In the genomic region with DNA sequence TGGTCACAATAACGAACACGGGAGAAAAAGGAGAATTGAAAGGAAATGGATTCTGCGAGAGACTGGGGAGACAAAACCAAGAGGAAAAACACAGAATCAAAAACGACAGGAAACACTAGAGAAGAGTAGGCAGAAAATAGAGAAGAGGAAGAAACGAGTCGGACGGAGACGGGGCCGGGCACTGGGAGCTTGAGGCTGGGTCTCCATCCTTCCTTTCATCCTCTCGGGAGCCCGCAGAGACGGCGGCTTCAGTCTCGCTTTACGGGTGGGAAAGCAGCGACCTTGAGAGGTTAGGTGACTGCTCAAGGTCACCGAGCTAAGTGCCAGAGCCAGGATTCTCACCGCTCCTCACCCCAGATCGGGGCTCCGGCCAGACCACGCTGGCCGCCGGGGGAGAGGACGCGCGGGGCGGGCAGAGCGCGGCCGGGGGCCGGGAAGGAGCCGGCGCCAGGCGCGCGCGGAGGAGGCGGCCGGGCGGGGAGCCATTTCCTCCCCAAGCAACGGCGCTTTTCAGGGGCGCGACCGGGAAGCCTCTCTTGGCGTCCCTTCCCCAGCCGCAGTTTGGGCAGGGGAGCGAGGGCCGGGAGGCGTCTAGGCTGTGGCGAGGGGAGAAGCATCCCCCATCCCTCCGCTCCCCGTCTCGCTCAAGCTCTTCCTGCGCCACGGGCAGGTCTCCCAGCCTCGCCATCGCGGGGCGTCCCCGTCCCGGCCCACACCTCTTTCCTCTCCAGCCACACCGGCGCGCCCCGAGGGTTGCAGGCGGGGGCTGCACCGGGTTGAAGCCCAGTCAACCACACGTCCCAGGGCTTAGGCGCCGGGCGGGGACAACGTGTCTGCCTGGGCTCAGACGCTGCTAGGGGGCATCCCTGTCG, we compare ENCODE assay signal across 8 cellular contexts. TPM values are rescaled to one million over a fixed set of nuclear protein-coding genes. Genes with fewer than 3 reads are reported as not detected.
DNase-seq lines count a peak whose midpoint lies in the region; ATAC-seq and TF ChIP-seq lines count a peak whose summit lies in the region.

No MANE protein-coding gene starts in this region.

- H3K27ac ChIP-seq in effector memory CD4-positive, alpha-beta T cell (ENCODE audit: insufficient read depth, low read length, poor library complexity, severe bottlenecking), result no peak overlapping the region

- no peaks in the 10 kb centered on the region for H3K9me2 ChIP-seq in Loucy (replicated peaks; ENCODE audit: low read depth, low read length)

- no peaks in the 10 kb centered on the region for H4K20me1 ChIP-seq in Loucy (ENCODE audit: insufficient read depth, low read length, poor library complexity, severe bottlenecking)

- H3K36me3 ChIP-seq in GM06990 (ENCODE audit: control insufficient read depth, insufficient read depth, low read length) (no peaks in the 10 kb centered on the region), Loucy (ENCODE audit: insufficient read depth, low read length) (no peaks in the 10 kb centered on the region)
- H3K36me3 ChIP-seq in effector memory CD4-positive, alpha-beta T cell (ENCODE audit: control insufficient read depth, insufficient read depth, low read length), result no peaks in the 10 kb centered on the region

- peaks cover 9% of the 10 kb centered on the region for H3K4me1 Mint-ChIP-seq in activated CD4-positive, alpha-beta T cell treated with anti-CD3 and anti-CD28 coated beads, Interleukin-2, amount 10 ng/mL, durations not matched to agents 7 days and 5 days
- peaks cover 8 to 15% of the 10 kb centered on the region in 2 donors for H3K4me1 Mint-ChIP-seq in stimulated activated naive B cell treated with anti-CD40 and anti-IgM and Interleukin-4, amounts not matched to agents 10 μg/mL and 1 μg/mL and 100 μg/mL, for 72 hours

- POLR2A ChIA-PET in activated CD4-positive, alpha-beta T cell treated with anti-CD3 and anti-CD28 coated beads, Interleukin-2, amount 10 ng/mL, durations not matched to agents 7 days and 5 days (lab: Charles Lee), result no interaction called here

- H3K9me3 ChIP-seq in Loucy (ENCODE audit: insufficient read depth, low read depth, low read length), result no peaks in the 10 kb centered on the region
- H3K9me3 ChIP-seq in effector memory CD4-positive, alpha-beta T cell (ENCODE audit: control insufficient read depth, low read length), result no peaks in the 10 kb centered on the region

- ATAC-seq in GM21723 (IDR thresholded peaks at IDR 0.05; ENCODE audit: unreplicated experiment) (peak; percentile 77), HG03520 (IDR thresholded peaks at IDR 0.05; ENCODE audit: unreplicated experiment) (no peak)
- peak; percentile 84 to 90 for ATAC-seq in stimulated activated naive B cell treated with anti-CD40 and anti-IgM and Interleukin-4, amounts not matched to agents 10 μg/mL and 1 μg/mL and 100 μg/mL, for 72 hours (replicated peaks)

- peak overlapping the region; percentile 74 for H3K4me2 ChIP-seq in Loucy (ENCODE audit: low read depth, low read length, poor library complexity, severe bottlenecking)

- CTCF ChIA-PET in activated CD4-positive, alpha-beta T cell treated with anti-CD3 and anti-CD28 coated beads, Interleukin-2, amount 10 ng/mL, durations not matched to agents 7 days and 5 days (lab: Charles Lee), result interaction anchor here (0.7 to 0.9 kb wide), 2 partner anchors 8 to 21 kb away, joined by 3 read pairs; no protein-coding TSS in a partner anchor

- no peaks in the 10 kb centered on the region for H3F3A ChIP-seq in Loucy (ENCODE audit: low read depth)

- H3K27ac Mint-ChIP-seq in activated CD4-positive, alpha-beta T cell treated with anti-CD3 and anti-CD28 coated beads, Interleukin-2, amount 10 ng/mL, durations not matched to agents 7 days and 5 days, result peak overlapping the region; percentile 0
- H3K27ac Mint-ChIP-seq in stimulated activated naive B cell treated with anti-CD40 and anti-IgM and Interleukin-4, amounts not matched to agents 10 μg/mL and 1 μg/mL and 100 μg/mL, for 72 hours, result peak overlapping the region; percentile 85

- H3K4me3 ChIP-seq in GM06990 (replicated peaks; ENCODE audit: low read depth, low read length) (peak overlapping the region; percentile 66), Loucy (ENCODE audit: low read length, poor library complexity, severe bottlenecking) (peak overlapping the region; percentile 69)
- H3K4me3 ChIP-seq in effector memory CD4-positive, alpha-beta T cell (ENCODE audit: insufficient read depth, low read depth, low read length, poor library complexity, severe bottlenecking), result peak overlapping the region; percentile 59

- no peak for TF ChIP-seq CTCF in GM06990 (IDR thresholded peaks at IDR 0.05; ENCODE audit: insufficient read depth, low read length, poor library complexity, severe bottlenecking)
- no peak for TF ChIP-seq CTCF in Loucy (conservative IDR thresholded peaks at IDR 0.05; ENCODE audit: low read length)

- H3K79me2 ChIP-seq in Loucy (ENCODE audit: insufficient read depth, low read length), result no peaks in the 10 kb centered on the region

- H3K4me3 Mint-ChIP-seq in activated CD4-positive, alpha-beta T cell treated with anti-CD3 and anti-CD28 coated beads, Interleukin-2, amount 10 ng/mL, durations not matched to agents 7 days and 5 days, result peak overlapping the region; percentile 72
- peak overlapping the region; percentile 89 to 92 for H3K4me3 Mint-ChIP-seq in stimulated activated naive B cell treated with anti-CD40 and anti-IgM and Interleukin-4, amounts not matched to agents 10 μg/mL and 1 μg/mL and 100 μg/mL, for 72 hours

- H2AFZ ChIP-seq in Loucy (ENCODE audit: low read length), result peak overlapping the region; percentile 92

- H3K9ac ChIP-seq in Loucy (ENCODE audit: low read depth, low read length, poor library complexity, severe bottlenecking), result no peak overlapping the region

- H3K36me3 Mint-ChIP-seq in activated CD4-positive, alpha-beta T cell treated with anti-CD3 and anti-CD28 coated beads, Interleukin-2, amount 10 ng/mL, durations not matched to agents 7 days and 5 days (ENCODE audit: low read depth), result no peaks in the 10 kb centered on the region
- H3K36me3 Mint-ChIP-seq in stimulated activated naive B cell treated with anti-CD40 and anti-IgM and Interleukin-4, amounts not matched to agents 10 μg/mL and 1 μg/mL and 100 μg/mL, for 72 hours, result no peaks in the 10 kb centered on the region

- no peaks in the 10 kb centered on the region for H3K4me1 ChIP-seq in Loucy (ENCODE audit: insufficient read depth, low read length, poor library complexity, severe bottlenecking)
- H3K4me1 ChIP-seq in effector memory CD4-positive, alpha-beta T cell (ENCODE audit: control insufficient read depth, insufficient read depth, low read length, poor library complexity, severe bottlenecking), result peaks cover 6% of the 10 kb centered on the region

- H3K27me3 ChIP-seq in GM06990 (replicated peaks; ENCODE audit: control insufficient read depth, insufficient read depth, low read length) (no peaks in the 10 kb centered on the region; the same call in none of the 2 replicates), Loucy (ENCODE audit: insufficient read depth, low read length, poor library complexity, severe bottlenecking) (no peaks in the 10 kb centered on the region)
- peaks cover 26% of the 10 kb centered on the region for H3K27me3 ChIP-seq in effector memory CD4-positive, alpha-beta T cell (replicated peaks; ENCODE audit: control insufficient read depth, insufficient read depth, low read length, poor library complexity, severe bottlenecking)

- no peaks in the 10 kb centered on the region for H3K9me3 Mint-ChIP-seq in activated CD4-positive, alpha-beta T cell treated with anti-CD3 and anti-CD28 coated beads, Interleukin-2, amount 10 ng/mL, durations not matched to agents 7 days and 5 days
- no peaks in the 10 kb centered on the region for H3K9me3 Mint-ChIP-seq in stimulated activated naive B cell treated with anti-CD40 and anti-IgM and Interleukin-4, amounts not matched to agents 10 μg/mL and 1 μg/mL and 100 μg/mL, for 72 hours

- peaks cover 72% of the 10 kb centered on the region for H3K27me3 Mint-ChIP-seq in activated CD4-positive, alpha-beta T cell treated with anti-CD3 and anti-CD28 coated beads, Interleukin-2, amount 10 ng/mL, durations not matched to agents 7 days and 5 days
- H3K27me3 Mint-ChIP-seq in stimulated activated naive B cell treated with anti-CD40 and anti-IgM and Interleukin-4, amounts not matched to agents 10 μg/mL and 1 μg/mL and 100 μg/mL, for 72 hours, result peaks cover 26 to 39% of the 10 kb centered on the region in 2 donors

- DNase-seq in GM06990 (ENCODE audit: extremely low read depth, insufficient read length), result peak; percentile 45
- DNase-seq in activated CD4-positive, alpha-beta T cell treated with anti-CD3 and anti-CD28 coated beads, Interleukin-2, amount 10 ng/mL, durations not matched to agents 7 days and 5 days, result peak; percentile 18
- no peak for DNase-seq in effector memory CD4-positive, alpha-beta T cell
- DNase-seq in medulla oblongata (ENCODE audit: extremely low spot score), result peak; percentile 34
- peak; percentile 32 for DNase-seq in stimulated activated naive B cell treated with anti-CD40 and anti-IgM and Interleukin-4, amounts not matched to agents 10 μg/mL and 1 μg/mL and 100 μg/mL, for 72 hours

RNA-seq across cellular contexts. Expression of a gene that starts 24.0 kb away (rescaled TPM):
- total RNA-seq in activated CD4-positive, alpha-beta T cell treated with anti-CD3 and anti-CD28 coated beads, Interleukin-2, amount 10 ng/mL, durations not matched to agents 7 days and 5 days, result 10 to 100 TPM; 29.1 to 35.2 TPM

Comparison
In these comparisons a context has a peak if more than half of its experiments do, and no peak if none do; other contexts are left out.
1. DNase-seq: peak in GM06990 (single experiment), activated CD4-positive, alpha-beta T cell treated with anti-CD3 and anti-CD28 coated beads, Interleukin-2, amount 10 ng/mL, durations not matched to agents 7 days and 5 days (single experiment), medulla oblongata (single experiment) and stimulated activated naive B cell treated with anti-CD40 and anti-IgM and Interleukin-4, amounts not matched to agents 10 μg/mL and 1 μg/mL and 100 μg/mL, for 72 hours (single experiment); none in effector memory CD4-positive, alpha-beta T cell (0 of 3).
2. Peak in every context shown above with its lines, with median percentiles within 50 percentile points of each other: H3K4me3 ChIP-seq.